In the genomic region with DNA sequence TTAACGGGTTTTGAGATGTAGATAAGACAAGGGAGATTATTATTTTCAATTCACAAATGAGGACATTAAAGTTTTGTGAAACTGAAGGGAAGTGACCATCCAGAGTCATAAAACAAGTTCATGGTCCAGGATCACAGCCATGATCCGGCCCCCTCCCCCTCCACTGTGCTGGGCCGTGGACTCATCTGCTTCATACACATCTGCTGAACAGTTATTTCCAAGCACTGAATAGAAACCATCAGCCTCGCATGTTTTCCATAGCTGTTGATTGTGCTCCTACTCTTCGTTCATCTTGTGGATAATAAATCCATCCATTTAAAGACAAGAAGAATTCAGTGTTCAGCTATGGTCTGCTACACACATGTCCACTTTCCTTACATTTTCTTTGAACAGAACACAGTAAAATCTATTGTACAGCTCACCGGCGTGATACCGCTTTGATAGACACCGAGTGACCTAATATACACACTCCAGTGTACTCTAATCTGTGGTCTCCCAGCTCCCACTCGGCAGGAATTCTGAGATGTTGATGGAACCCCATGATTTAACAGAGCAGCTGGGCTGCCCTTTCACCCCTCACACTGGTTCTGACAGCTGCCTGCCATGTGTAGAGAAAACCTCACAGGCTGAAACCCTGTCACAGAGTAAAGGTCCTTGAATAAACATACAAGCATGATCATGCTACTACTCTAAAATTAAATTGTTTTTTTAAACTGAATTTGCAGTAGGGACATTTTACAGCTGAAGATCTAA, we compare ENCODE assay signal across 12 cellular contexts.
DNase-seq lines count a peak whose midpoint lies in the region; ATAC-seq and TF ChIP-seq lines count a peak whose summit lies in the region.
"Had no signal": no experiment of that assay in that cellular context is flagged by ENCODE, and none has a peak within 500 bp of the region (broad histone marks: within the 10 kb centered on the region; RNA-seq: fewer than 3 reads in every experiment).

No MANE protein-coding gene starts in this region.

- no peaks in the 10 kb centered on the region for H3K79me2 ChIP-seq in neural progenitor cell (ENCODE audit: low read depth)

- H3K27me3 Mint-ChIP-seq in chondrocyte (ENCODE audit: low read depth), result no peaks in the 10 kb centered on the region
- H3K27me3 Mint-ChIP-seq in neural progenitor cell (ENCODE audit: insufficient read depth, low read depth), result peaks cover 4% of the 10 kb centered on the region
- no peaks in the 10 kb centered on the region for H3K27me3 Mint-ChIP-seq in CD4-positive, alpha-beta T cell
- H3K27me3 Mint-ChIP-seq: B cell, naive B cell had no signal

- H3K4me2 ChIP-seq in neural progenitor cell, result no peak overlapping the region

- H3K36me3 Mint-ChIP-seq in chondrocyte (ENCODE audit: low read depth) (no peaks in the 10 kb centered on the region), neural progenitor cell (peaks cover 11% of the 10 kb centered on the region)
- no peaks in the 10 kb centered on the region for H3K36me3 Mint-ChIP-seq in CD4-positive, alpha-beta T cell (ENCODE audit: low read depth)

- POLR2A ChIA-PET in CD4-positive, alpha-beta T cell (lab: Charles Lee), result no interaction called here

- peaks cover 12% of the 10 kb centered on the region for H3K4me1 ChIP-seq in neural progenitor cell

- H3K27ac ChIP-seq in neural progenitor cell, result no peak overlapping the region
- H3K27ac ChIP-seq in coronary artery, result no peak overlapping the region
- H3K27ac ChIP-seq in CD4-positive, alpha-beta T cell (ENCODE audit: low read depth, low read length), result no peak overlapping the region
- H3K27ac ChIP-seq: VCaP had no signal

- H3K36me3 ChIP-seq in neural progenitor cell, result no peaks in the 10 kb centered on the region

- intact Hi-C loops in CD4-positive, alpha-beta T cell (cut with DNase I, micrococcal nuclease), result no loop called here

- peak overlapping the region; percentile 68 for H3K27ac Mint-ChIP-seq in chondrocyte (ENCODE audit: unreplicated experiment)
- peak overlapping the region; percentile 8 for H3K27ac Mint-ChIP-seq in neural progenitor cell
- H3K27ac Mint-ChIP-seq in CD4-positive, alpha-beta T cell, result no peak overlapping the region
- H3K27ac Mint-ChIP-seq: B cell had no signal

- TF ChIP-seq CTCF in chondrocyte (IDR thresholded peaks at IDR 0.05) (no peak), neural progenitor cell (IDR thresholded peaks at IDR 0.05) (no peak), coronary artery (IDR thresholded peaks at IDR 0.05) (no peak)
- TF ChIP-seq CTCF in CD4-positive, alpha-beta T cell (IDR thresholded peaks at IDR 0.05), result no peak

- H3K4me3 ChIP-seq in neural progenitor cell, result no peak overlapping the region
- no peak overlapping the region for H3K4me3 ChIP-seq in coronary artery

- no peaks in the 10 kb centered on the region for H3K9me3 ChIP-seq in neural progenitor cell (ENCODE audit: low read depth)
- H3K9me3 ChIP-seq in CD4-positive, alpha-beta T cell (ENCODE audit: control insufficient read depth, low read length), result no peaks in the 10 kb centered on the region

- peak; percentile 15 for DNase-seq in G401 (ENCODE audit: low spot score)
- peak; percentile 43 for DNase-seq in NCI-H146 treated with DMSO at 0.1 percent for 48 hours (lab: John Stamatoyannopoulos, UW; ENCODE audit: unreplicated experiment)
- DNase-seq in chondrocyte (ENCODE audit: low spot score), result no peak
- DNase-seq in neural progenitor cell (ENCODE audit: low spot score), result peak; percentile 11
- DNase-seq in coronary artery (ENCODE audit: low spot score), result no peak
- no peak for DNase-seq in islet precursor cell
- no peak for DNase-seq in left lobe of liver (ENCODE audit: low spot score)
- DNase-seq in CD4-positive, alpha-beta T cell, result no peak
- DNase-seq: naive B cell, NCI-H1436 had no signal

- H3F3A ChIP-seq in neural progenitor cell (ENCODE audit: low read depth), result no peaks in the 10 kb centered on the region

- no peaks in the 10 kb centered on the region for H3K27me3 ChIP-seq in neural progenitor cell
- no peaks in the 10 kb centered on the region for H3K27me3 ChIP-seq in CD4-positive, alpha-beta T cell (ENCODE audit: control insufficient read depth, insufficient read depth, low read length)

- H3K9ac ChIP-seq in neural progenitor cell, result no peak overlapping the region

- H4K20me1 ChIP-seq in neural progenitor cell (ENCODE audit: low read depth), result peaks cover 4% of the 10 kb centered on the region

- no peak for ATAC-seq in left lobe of liver
- no peak for ATAC-seq in CD4-positive, alpha-beta T cell (ENCODE audit: poor library complexity)

- H3K4me3 Mint-ChIP-seq in chondrocyte (ENCODE audit: unreplicated experiment) (peak overlapping the region; percentile 31), neural progenitor cell (peak overlapping the region; percentile 4)
- no peak overlapping the region for H3K4me3 Mint-ChIP-seq in CD4-positive, alpha-beta T cell
- H3K4me3 Mint-ChIP-seq: B cell, naive B cell had no signal

- no peak overlapping the region for H2AFZ ChIP-seq in neural progenitor cell (replicated peaks)

- H3K9me3 Mint-ChIP-seq in chondrocyte (ENCODE audit: low read depth) (no peaks in the 10 kb centered on the region), neural progenitor cell (peaks cover 14% of the 10 kb centered on the region)
- H3K9me3 Mint-ChIP-seq in CD4-positive, alpha-beta T cell, result no peaks in the 10 kb centered on the region
- H3K9me3 Mint-ChIP-seq: naive B cell had no signal

- in situ Hi-C loops in G401 (cut with HindIII; ENCODE audit: low sequenced_read_pairs), result no loop called here

- CTCF ChIA-PET in CD4-positive, alpha-beta T cell (lab: Charles Lee), result no interaction called here

- H3K4me1 Mint-ChIP-seq in chondrocyte (ENCODE audit: low read depth), result peaks cover 42% of the 10 kb centered on the region
- H3K4me1 Mint-ChIP-seq in neural progenitor cell, result peaks cover 46% of the 10 kb centered on the region
- H3K4me1 Mint-ChIP-seq in CD4-positive, alpha-beta T cell (ENCODE audit: low read depth), result no peaks in the 10 kb centered on the region

Comparison
In these comparisons a context has a peak if more than half of its experiments do, and no peak if none do; other contexts are left out.
1. DNase-seq: peak in G401 (single experiment), NCI-H146 treated with DMSO at 0.1 percent for 48 hours (single experiment) and neural progenitor cell (single experiment); none in chondrocyte (single experiment), coronary artery (single experiment), islet precursor cell (single experiment), left lobe of liver (single experiment) and CD4-positive, alpha-beta T cell (0 of 10).